Comparison of ENCODE assay signal across 2 cellular contexts in the genomic region with DNA sequence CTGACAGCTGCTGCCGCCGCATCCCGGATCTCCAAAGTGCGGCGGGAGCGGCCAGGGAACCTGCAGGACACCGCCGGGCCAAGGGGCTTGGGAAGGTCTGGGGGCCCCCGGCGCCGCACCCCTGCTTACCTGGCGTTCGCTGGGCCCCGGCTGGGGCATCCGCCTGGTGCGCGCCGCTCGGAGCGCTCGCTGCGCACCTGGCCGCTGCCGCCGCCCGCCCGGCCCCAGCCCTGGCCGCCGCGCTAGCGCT.
TF ChIP-seq lines count a peak whose summit lies in the region.

No MANE protein-coding gene starts in this region.

TF ChIP-seq in GM23338, 12 proteins besides CTCF, POLR2A, EP300 and RAD21 (continued from another document):
- TF ChIP-seq, protein P1, sequence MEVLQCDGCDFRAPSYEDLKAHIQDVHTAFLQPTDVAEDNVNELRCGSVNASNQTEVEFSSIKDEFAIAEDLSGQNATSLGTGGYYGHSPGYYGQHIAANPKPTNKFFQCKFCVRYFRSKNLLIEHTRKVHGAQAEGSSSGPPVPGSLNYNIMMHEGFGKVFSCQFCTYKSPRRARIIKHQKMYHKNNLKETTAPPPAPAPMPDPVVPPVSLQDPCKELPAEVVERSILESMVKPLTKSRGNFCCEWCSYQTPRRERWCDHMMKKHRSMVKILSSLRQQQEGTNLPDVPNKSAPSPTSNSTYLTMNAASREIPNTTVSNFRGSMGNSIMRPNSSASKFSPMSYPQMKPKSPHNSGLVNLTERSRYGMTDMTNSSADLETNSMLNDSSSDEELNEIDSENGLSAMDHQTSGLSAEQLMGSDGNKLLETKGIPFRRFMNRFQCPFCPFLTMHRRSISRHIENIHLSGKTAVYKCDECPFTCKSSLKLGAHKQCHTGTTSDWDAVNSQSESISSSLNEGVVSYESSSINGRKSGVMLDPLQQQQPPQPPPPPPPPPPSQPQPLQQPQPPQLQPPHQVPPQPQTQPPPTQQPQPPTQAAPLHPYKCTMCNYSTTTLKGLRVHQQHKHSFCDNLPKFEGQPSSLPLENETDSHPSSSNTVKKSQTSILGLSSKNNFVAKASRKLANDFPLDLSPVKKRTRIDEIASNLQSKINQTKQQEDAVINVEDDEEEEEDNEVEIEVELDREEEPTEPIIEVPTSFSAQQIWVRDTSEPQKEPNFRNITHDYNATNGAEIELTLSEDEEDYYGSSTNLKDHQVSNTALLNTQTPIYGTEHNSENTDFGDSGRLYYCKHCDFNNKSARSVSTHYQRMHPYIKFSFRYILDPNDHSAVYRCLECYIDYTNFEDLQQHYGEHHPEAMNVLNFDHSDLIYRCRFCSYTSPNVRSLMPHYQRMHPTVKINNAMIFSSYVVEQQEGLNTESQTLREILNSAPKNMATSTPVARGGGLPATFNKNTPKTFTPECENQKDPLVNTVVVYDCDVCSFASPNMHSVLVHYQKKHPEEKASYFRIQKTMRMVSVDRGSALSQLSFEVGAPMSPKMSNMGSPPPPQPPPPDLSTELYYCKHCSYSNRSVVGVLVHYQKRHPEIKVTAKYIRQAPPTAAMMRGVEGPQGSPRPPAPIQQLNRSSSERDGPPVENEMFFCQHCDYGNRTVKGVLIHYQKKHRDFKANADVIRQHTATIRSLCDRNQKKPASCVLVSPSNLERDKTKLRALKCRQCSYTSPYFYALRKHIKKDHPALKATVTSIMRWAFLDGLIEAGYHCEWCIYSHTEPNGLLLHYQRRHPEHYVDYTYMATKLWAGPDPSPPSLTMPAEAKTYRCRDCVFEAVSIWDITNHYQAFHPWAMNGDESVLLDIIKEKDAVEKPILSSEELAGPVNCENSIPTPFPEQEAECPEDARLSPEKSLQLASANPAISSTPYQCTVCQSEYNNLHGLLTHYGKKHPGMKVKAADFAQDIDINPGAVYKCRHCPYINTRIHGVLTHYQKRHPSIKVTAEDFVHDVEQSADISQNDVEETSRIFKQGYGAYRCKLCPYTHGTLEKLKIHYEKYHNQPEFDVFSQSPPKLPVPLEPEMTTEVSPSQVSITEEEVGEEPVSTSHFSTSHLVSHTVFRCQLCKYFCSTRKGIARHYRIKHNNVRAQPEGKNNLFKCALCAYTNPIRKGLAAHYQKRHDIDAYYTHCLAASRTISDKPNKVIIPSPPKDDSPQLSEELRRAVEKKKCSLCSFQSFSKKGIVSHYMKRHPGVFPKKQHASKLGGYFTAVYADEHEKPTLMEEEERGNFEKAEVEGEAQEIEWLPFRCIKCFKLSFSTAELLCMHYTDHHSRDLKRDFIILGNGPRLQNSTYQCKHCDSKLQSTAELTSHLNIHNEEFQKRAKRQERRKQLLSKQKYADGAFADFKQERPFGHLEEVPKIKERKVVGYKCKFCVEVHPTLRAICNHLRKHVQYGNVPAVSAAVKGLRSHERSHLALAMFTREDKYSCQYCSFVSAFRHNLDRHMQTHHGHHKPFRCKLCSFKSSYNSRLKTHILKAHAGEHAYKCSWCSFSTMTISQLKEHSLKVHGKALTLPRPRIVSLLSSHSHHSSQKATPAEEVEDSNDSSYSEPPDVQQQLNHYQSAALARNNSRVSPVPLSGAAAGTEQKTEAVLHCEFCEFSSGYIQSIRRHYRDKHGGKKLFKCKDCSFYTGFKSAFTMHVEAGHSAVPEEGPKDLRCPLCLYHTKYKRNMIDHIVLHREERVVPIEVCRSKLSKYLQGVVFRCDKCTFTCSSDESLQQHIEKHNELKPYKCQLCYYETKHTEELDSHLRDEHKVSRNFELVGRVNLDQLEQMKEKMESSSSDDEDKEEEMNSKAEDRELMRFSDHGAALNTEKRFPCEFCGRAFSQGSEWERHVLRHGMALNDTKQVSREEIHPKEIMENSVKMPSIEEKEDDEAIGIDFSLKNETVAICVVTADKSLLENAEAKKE (CRISPR knock-in tag; IDR thresholded peaks at IDR 0.05) = no peak
- TF ChIP-seq, protein P2, sequence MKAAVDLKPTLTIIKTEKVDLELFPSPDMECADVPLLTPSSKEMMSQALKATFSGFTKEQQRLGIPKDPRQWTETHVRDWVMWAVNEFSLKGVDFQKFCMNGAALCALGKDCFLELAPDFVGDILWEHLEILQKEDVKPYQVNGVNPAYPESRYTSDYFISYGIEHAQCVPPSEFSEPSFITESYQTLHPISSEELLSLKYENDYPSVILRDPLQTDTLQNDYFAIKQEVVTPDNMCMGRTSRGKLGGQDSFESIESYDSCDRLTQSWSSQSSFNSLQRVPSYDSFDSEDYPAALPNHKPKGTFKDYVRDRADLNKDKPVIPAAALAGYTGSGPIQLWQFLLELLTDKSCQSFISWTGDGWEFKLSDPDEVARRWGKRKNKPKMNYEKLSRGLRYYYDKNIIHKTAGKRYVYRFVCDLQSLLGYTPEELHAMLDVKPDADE (IDR thresholded peaks at IDR 0.05) = no peak
- TF ChIP-seq CREB1 (CRISPR knock-in tag; IDR thresholded peaks at IDR 0.05; ENCODE audit: low read depth) (no peak), EZH2 (IDR thresholded peaks at IDR 0.05; ENCODE audit: low read depth, unreplicated experiment) (no peak)

TF ChIP-seq in WTC11, 78 proteins besides CTCF, POLR2A, EP300 and RAD21 (continued from another document):
- TF ChIP-seq CREB1 (CRISPR knock-in tag; IDR thresholded peaks at IDR 0.05) (no peak), NR3C1 (CRISPR knock-in tag; conservative IDR thresholded peaks at IDR 0.05; ENCODE audit: low read depth) (no peak), ZBTB21 (CRISPR knock-in tag; IDR thresholded peaks at IDR 0.05; ENCODE audit: borderline replicate concordance) (no peak), GRHL2 (CRISPR knock-in tag; IDR thresholded peaks at IDR 0.05; ENCODE audit: insufficient replicate concordance, severe bottlenecking) (no peak), RELA (CRISPR knock-in tag; IDR thresholded peaks at IDR 0.05; ENCODE audit: borderline replicate concordance) (no peak), JUN (CRISPR knock-in tag; IDR thresholded peaks at IDR 0.05) (no peak)
- TF ChIP-seq, protein P3, sequence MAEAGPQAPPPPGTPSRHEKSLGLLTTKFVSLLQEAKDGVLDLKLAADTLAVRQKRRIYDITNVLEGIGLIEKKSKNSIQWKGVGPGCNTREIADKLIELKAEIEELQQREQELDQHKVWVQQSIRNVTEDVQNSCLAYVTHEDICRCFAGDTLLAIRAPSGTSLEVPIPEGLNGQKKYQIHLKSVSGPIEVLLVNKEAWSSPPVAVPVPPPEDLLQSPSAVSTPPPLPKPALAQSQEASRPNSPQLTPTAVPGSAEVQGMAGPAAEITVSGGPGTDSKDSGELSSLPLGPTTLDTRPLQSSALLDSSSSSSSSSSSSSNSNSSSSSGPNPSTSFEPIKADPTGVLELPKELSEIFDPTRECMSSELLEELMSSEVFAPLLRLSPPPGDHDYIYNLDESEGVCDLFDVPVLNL (CRISPR knock-in tag; IDR thresholded peaks at IDR 0.05; ENCODE audit: borderline replicate concordance, low read depth) = no peak
- TF ChIP-seq, protein P4, sequence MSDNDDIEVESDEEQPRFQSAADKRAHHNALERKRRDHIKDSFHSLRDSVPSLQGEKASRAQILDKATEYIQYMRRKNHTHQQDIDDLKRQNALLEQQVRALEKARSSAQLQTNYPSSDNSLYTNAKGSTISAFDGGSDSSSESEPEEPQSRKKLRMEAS (CRISPR knock-in tag; IDR thresholded peaks at IDR 0.05) = no peak
TF ChIP-seq in WTC11: peak in this region for 0.
